In genomic region chr9:112726428-112726827, GRCh38 we compare ENCODE assay signal across 16 cellular contexts.
DNase-seq lines count a peak whose midpoint lies in the region; ATAC-seq and TF ChIP-seq lines count a peak whose summit lies in the region.
"Had no signal": no experiment of that assay in that cellular context is flagged by ENCODE, and none has a peak within 500 bp of the region (broad histone marks: within the 10 kb centered on the region; RNA-seq: fewer than 3 reads in every experiment).

No MANE protein-coding gene starts in this region.

- TF ChIP-seq CTCF in neutrophil (IDR thresholded peaks at IDR 0.05) = no peak

- DNase-seq in NOMO-1 treated with dmso at 0.1 percent for 144 hours (lab: John Stamatoyannopoulos, UW; ENCODE audit: unreplicated experiment) (peak; percentile 33), NCI-H82 (lab: John Stamatoyannopoulos, UW) (no peak), UCSD-AML1 (lab: John Stamatoyannopoulos, UW; ENCODE audit: unreplicated experiment) (no peak), COLO668 (lab: John Stamatoyannopoulos, UW; ENCODE audit: unreplicated experiment) (no peak)
- DNase-seq: activated CD4-positive, alpha-beta T cell treated with anti-CD3 and anti-CD28 coated beads, Interleukin-2, amount 50 U/mL, for 4 hours; activated naive CD4-positive, alpha-beta T cell treated with Interleukin-2 at 50 U/mL for 16 hours; anterior cingulate cortex; effector CD4-positive, alpha-beta T cell; esophagus squamous epithelium; NCI-H1417 treated with DMSO at 0.1 percent for 48 hours; NCI-H774; right cardiac atrium had no signal

- H3K4me3 ChIP-seq in neutrophil (ENCODE audit: low read depth in 1 of 2, low read length in 1 of 2) = no peak overlapping the region
- H3K4me3 ChIP-seq: esophagus squamous epithelium had no signal

- peak overlapping the region; percentile 79 for H3K27ac ChIP-seq in neutrophil

- no peaks in the 10 kb centered on the region for H3K27me3 ChIP-seq in neutrophil
- H3K27me3 ChIP-seq: esophagus squamous epithelium had no signal

- no peaks in the 10 kb centered on the region for H3K9me3 ChIP-seq in neutrophil
- H3K9me3 ChIP-seq: esophagus squamous epithelium had no signal

- no peaks in the 10 kb centered on the region for H3K36me3 ChIP-seq in neutrophil
- H3K36me3 ChIP-seq: esophagus squamous epithelium had no signal

- peak; percentile 49 for ATAC-seq in GM18858 (IDR thresholded peaks at IDR 0.05; ENCODE audit: unreplicated experiment)
- peak; percentile 50 for ATAC-seq in HG02884 (IDR thresholded peaks at IDR 0.05; ENCODE audit: unreplicated experiment)
- no peak for ATAC-seq in HG02981 (IDR thresholded peaks at IDR 0.05; ENCODE audit: unreplicated experiment)
- ATAC-seq: right cardiac atrium had no signal

- peaks cover 0 to 15% of the 10 kb centered on the region in 2 experiments for H3K4me1 ChIP-seq in neutrophil (ENCODE audit: control insufficient read depth in 1 of 2, insufficient read depth in 1 of 2, low read depth in 1 of 2, low read length in 1 of 2)
- H3K4me1 ChIP-seq: esophagus squamous epithelium had no signal
